ENCODE assay signal across 15 cellular contexts in genomic region chr19:8459095-8459494, GRCh38. TPM values are rescaled to one million over a fixed set of nuclear protein-coding genes. Genes with fewer than 3 reads are reported as not detected.
A peak's percentile ranks its signal among the peaks of the same experiment; 100 is the strongest.
DNase-seq lines count a peak whose midpoint lies in the region; ATAC-seq and TF ChIP-seq lines count a peak whose summit lies in the region.
"Had no signal": no experiment of that assay in that cellular context is flagged by ENCODE, and none has a peak within 500 bp of the region (broad histone marks: within the 10 kb centered on the region; RNA-seq: fewer than 3 reads in every experiment).

No MANE protein-coding gene starts in this region.

- H3K4me1 ChIP-seq in Peyer's patch (peaks cover 0 to 48% (median 11%) of the 10 kb centered on the region in 4 donors), lower lobe of right lung (peaks cover 88% of the 10 kb centered on the region), thoracic aorta (ENCODE audit: control insufficient read depth in 1 of 2, low read depth in 2 of 2) (peaks cover 32 to 68% of the 10 kb centered on the region in 2 donors)

- TF ChIP-seq CTCF in Peyer's patch (IDR thresholded peaks at IDR 0.05) (no peak), lower lobe of right lung (IDR thresholded peaks at IDR 0.05) (no peak), thoracic aorta (IDR thresholded peaks at IDR 0.05) (no peak)

- H3K9me3 Mint-ChIP-seq in central memory CD8-positive, alpha-beta T cell, result no peaks in the 10 kb centered on the region
- no peaks in the 10 kb centered on the region for H3K9me3 Mint-ChIP-seq in T-cell
- H3K9me3 Mint-ChIP-seq: stimulated activated naive CD8-positive, alpha-beta T cell treated with anti-CD3 and anti-CD28 coated beads, Interleukin-15, Interleukin-2, amounts not matched to agents 100 ng/mL and 50 ng/mL, for 24 hours had no signal

- peaks cover 0 to 29% (median 0%) of the 10 kb centered on the region in 3 donors for H3K36me3 ChIP-seq in Peyer's patch
- peaks cover 54% of the 10 kb centered on the region for H3K36me3 ChIP-seq in lower lobe of right lung
- peaks cover 15% of the 10 kb centered on the region for H3K36me3 ChIP-seq in thoracic aorta

- H3K4me3 ChIP-seq in Peyer's patch (no peak overlapping the region), lower lobe of right lung (no peak overlapping the region), thoracic aorta (peak overlapping the region; percentile 2)

- H3K27ac ChIP-seq in Peyer's patch (peak overlapping the region in 3 of 4 donors; percentile 13 to 48 (median 26)), lower lobe of right lung (peak overlapping the region; percentile 57), thoracic aorta (peak overlapping the region; percentile 32 to 48)

- H3K4me1 Mint-ChIP-seq in central memory CD8-positive, alpha-beta T cell, result peaks cover 93% of the 10 kb centered on the region
- peaks cover 76 to 90% (median 86%) of the 10 kb centered on the region in 3 donors for H3K4me1 Mint-ChIP-seq in T-cell

- H3K27ac Mint-ChIP-seq in central memory CD8-positive, alpha-beta T cell (ENCODE audit: low read depth), result peak overlapping the region; percentile 4
- H3K27ac Mint-ChIP-seq in T-cell, result no peak overlapping the region

- no peaks in the 10 kb centered on the region for H3K27me3 ChIP-seq in Peyer's patch
- no peaks in the 10 kb centered on the region for H3K27me3 ChIP-seq in lower lobe of right lung (ENCODE audit: low read depth)
- H3K27me3 ChIP-seq in thoracic aorta (replicated peaks; ENCODE audit: insufficient read depth), result no peaks in the 10 kb centered on the region

- no peak for DNase-seq in Peyer's patch
- DNase-seq in central memory CD8-positive, alpha-beta T cell (ENCODE audit: low spot score in 2 of 2), result no peak
- no peak for DNase-seq in lower lobe of right lung
- no peak for DNase-seq in thoracic aorta (ENCODE audit: low spot score)
- no peak for DNase-seq in T-cell
- no peak for DNase-seq in mucosa of gallbladder (ENCODE audit: low spot score)
- no peak for DNase-seq in AG20443 (ENCODE audit: low spot score)
- DNase-seq in NCI-H1105 (lab: John Stamatoyannopoulos, UW), result no peak
- DNase-seq: activated effector memory CD4-positive, alpha-beta T cell treated with anti-CD3 and anti-CD28 coated beads, Interleukin-2, amount 50 U/mL, for 16 hours; cerebellar nuclear complex; left cardiac atrium; NCI-H1105 treated with DMSO at 0.1 percent for 48 hours; nucleus accumbens; stimulated activated CD4-positive, alpha-beta T cell treated with anti-CD3 and anti-CD28 coated beads, Interleukin-2, amount 100 ng/mL, for 24 hours had no signal

- H3K36me3 Mint-ChIP-seq in central memory CD8-positive, alpha-beta T cell (ENCODE audit: insufficient read depth), result peaks cover 63% of the 10 kb centered on the region
- peaks cover 41% of the 10 kb centered on the region for H3K36me3 Mint-ChIP-seq in T-cell

- CTCF ChIA-PET in T-cell (lab: Charles Lee), result no interaction called here

- ATAC-seq in central memory CD8-positive, alpha-beta T cell (replicated peaks; ENCODE audit: extremely low read depth, poor library complexity, severe bottlenecking), result no peak
- ATAC-seq in lower lobe of right lung (no peak), thoracic aorta (ENCODE audit: insufficient number of reproducible peaks, low FRiP score, low read depth) (no peak), T-cell (replicated peaks in 1 of 4) (no peak)

- no peaks in the 10 kb centered on the region for H3K27me3 Mint-ChIP-seq in central memory CD8-positive, alpha-beta T cell
- no peaks in the 10 kb centered on the region for H3K27me3 Mint-ChIP-seq in T-cell
- H3K27me3 Mint-ChIP-seq: stimulated activated naive CD8-positive, alpha-beta T cell treated with anti-CD3 and anti-CD28 coated beads, Interleukin-15, Interleukin-2, amounts not matched to agents 100 ng/mL and 50 ng/mL, for 24 hours had no signal

- TF ChIP-seq POLR2A in Peyer's patch (IDR thresholded peaks at IDR 0.05), result no peak

- intact Hi-C loops in lower lobe of right lung (cut with DNase I), result no loop called here

- POLR2A ChIA-PET in T-cell (lab: Charles Lee), result no interaction called here

- H3K4me3 Mint-ChIP-seq in central memory CD8-positive, alpha-beta T cell, result no peak overlapping the region
- H3K4me3 Mint-ChIP-seq in T-cell, result no peak overlapping the region
- H3K4me3 Mint-ChIP-seq: stimulated activated naive CD8-positive, alpha-beta T cell treated with anti-CD3 and anti-CD28 coated beads, Interleukin-15, Interleukin-2, amounts not matched to agents 100 ng/mL and 50 ng/mL, for 24 hours had no signal

- no peaks in the 10 kb centered on the region for H3K9me3 ChIP-seq in Peyer's patch
- no peaks in the 10 kb centered on the region for H3K9me3 ChIP-seq in lower lobe of right lung
- H3K9me3 ChIP-seq in thoracic aorta, result no peaks in the 10 kb centered on the region

RNA-seq across cellular contexts. Expression of gene HNRNPM, which starts 14.3 kb away (rescaled TPM):
- total RNA-seq in Peyer's patch, result 100 to 1,000 TPM; 108 to 128 (median 116) TPM
- total RNA-seq in lower lobe of right lung, result 152 TPM
- 100 to 1,000 TPM; 117 to 155 TPM for total RNA-seq in thoracic aorta
- total RNA-seq in T-cell, result 100 to 1,000 TPM; 200 to 272 (median 213) TPM
- 152 TPM for total RNA-seq in mucosa of gallbladder

RNA-seq across cellular contexts. Expression of gene PRAM1, which starts 43.3 kb away (rescaled TPM):
- 1 to 10 TPM in 3 of 4 donors, not detected in 1; 1.6 to 8.3 (median 2.7) TPM for total RNA-seq in Peyer's patch
- 52.2 TPM for total RNA-seq in lower lobe of right lung
- total RNA-seq in thoracic aorta, result 1 to 10 TPM in 1 of 2 donors, under 1 TPM in 1; 0.28 to 1.2 TPM
- 1 to 10 TPM; 2.2 to 5.1 (median 3.8) TPM for total RNA-seq in T-cell
- 4.8 TPM for total RNA-seq in mucosa of gallbladder

RNA-seq across cellular contexts. Expression of gene MARCHF2, which starts 46.0 kb away (rescaled TPM):
- total RNA-seq in Peyer's patch, result 10 to 100 TPM; 53.5 to 97.4 (median 68.9) TPM
- 60.1 TPM for total RNA-seq in lower lobe of right lung
- 100 to 1,000 TPM; 165 to 294 TPM for total RNA-seq in thoracic aorta
- 10 to 100 TPM; 20.6 to 40.7 (median 35.6) TPM for total RNA-seq in T-cell
- 45.8 TPM for total RNA-seq in mucosa of gallbladder

RNA-seq across cellular contexts. Expression of gene ZNF414, which starts 54.9 kb away (rescaled TPM):
- 10 to 100 TPM; 12.4 to 45.2 (median 24.1) TPM for total RNA-seq in Peyer's patch
- 21.6 TPM for total RNA-seq in lower lobe of right lung
- total RNA-seq in thoracic aorta, result 10 to 100 TPM in 1 of 2 donors, 1 to 10 TPM in 1; 6.5 to 10.6 TPM
- 10 to 100 TPM; 34.4 to 78.6 (median 67.2) TPM for total RNA-seq in T-cell
- total RNA-seq in mucosa of gallbladder, result 32.8 TPM
